In the genomic region with DNA sequence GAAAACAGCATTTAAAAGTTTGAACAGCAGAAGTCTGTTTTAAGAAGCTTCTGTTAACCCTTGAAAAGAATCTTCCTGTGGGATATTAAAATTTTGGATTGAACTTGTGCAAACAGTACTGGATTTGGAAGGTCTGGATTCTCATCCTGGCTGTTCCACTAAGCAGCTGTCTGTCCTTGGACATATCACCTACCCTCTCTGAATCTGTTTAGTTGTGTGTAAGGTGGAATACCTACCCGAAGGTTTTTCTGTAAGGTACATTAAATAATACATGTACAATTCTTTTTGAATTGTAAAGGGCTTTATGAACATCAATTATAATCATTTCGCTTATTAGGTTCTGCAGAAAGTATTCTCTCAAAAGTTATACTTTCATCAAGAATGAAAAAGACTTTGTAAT, we compare ENCODE assay signal across 8 cellular contexts. TPM values are rescaled to one million over a fixed set of nuclear protein-coding genes. Genes with fewer than 3 reads are reported as not detected.
DNase-seq lines count a peak whose midpoint lies in the region; ATAC-seq and TF ChIP-seq lines count a peak whose summit lies in the region.

No MANE protein-coding gene starts in this region.

- peak overlapping the region; percentile 86 for H3K9ac ChIP-seq in BLaER1

- no peak overlapping the region for H3K27ac Mint-ChIP-seq in nephron progenitor cell

- no peak for ATAC-seq in HG02938 (IDR thresholded peaks at IDR 0.05; ENCODE audit: unreplicated experiment)

- H4K20me1 ChIP-seq in BLaER1, result peaks cover 40% of the 10 kb centered on the region

- H3K4me3 Mint-ChIP-seq in nephron progenitor cell, result peak overlapping the region; percentile 95

- H3K4me3 ChIP-seq in BLaER1 (peak overlapping the region; percentile 80), MG63 (peak overlapping the region; percentile 82), choroid plexus epithelial cell (ENCODE audit: low read depth, low read length) (peak overlapping the region; percentile 80)

- TF ChIP-seq CTCF in choroid plexus epithelial cell (conservative IDR thresholded peaks at IDR 0.05; ENCODE audit: low read depth, low read length) (no peak), nephron progenitor cell (IDR thresholded peaks at IDR 0.05) (no peak)

- H3K27ac ChIP-seq in BLaER1, result peak overlapping the region; percentile 90

- peak overlapping the region; percentile 83 for H3K4me2 ChIP-seq in BLaER1

- H3K36me3 Mint-ChIP-seq in nephron progenitor cell (ENCODE audit: low read depth), result peaks cover 34% of the 10 kb centered on the region

- H3K27me3 ChIP-seq in BLaER1, result no peaks in the 10 kb centered on the region
- no peaks in the 10 kb centered on the region for H3K27me3 ChIP-seq in MG63

- DNase-seq in MG63, result no peak
- DNase-seq in choroid plexus epithelial cell (ENCODE audit: low read depth), result no peak
- no peak for DNase-seq in nephron progenitor cell
- DNase-seq in inferior parietal cortex (ENCODE audit: extremely low spot score), result no peak
- DNase-seq in T-helper 9 cell, result no peak
- no peak for DNase-seq in NCI-H146 (lab: John Stamatoyannopoulos, UW)

- no peaks in the 10 kb centered on the region for H3K9me3 ChIP-seq in BLaER1
- H3K9me3 ChIP-seq in MG63, result no peaks in the 10 kb centered on the region

- no peaks in the 10 kb centered on the region for H3K27me3 Mint-ChIP-seq in nephron progenitor cell (ENCODE audit: low read depth, poor library complexity)

- H3K9me3 Mint-ChIP-seq in nephron progenitor cell, result no peaks in the 10 kb centered on the region

- peaks cover 15% of the 10 kb centered on the region; the same call in 1 of the 2 replicates for H3K36me3 ChIP-seq in BLaER1
- H3K36me3 ChIP-seq in MG63, result peaks cover 18% of the 10 kb centered on the region

- peaks cover 41% of the 10 kb centered on the region for H3K4me1 Mint-ChIP-seq in nephron progenitor cell

- H3K4me1 ChIP-seq in BLaER1, result peaks cover 40% of the 10 kb centered on the region

RNA-seq across cellular contexts. Expression of a gene that starts 2.2 kb away (rescaled TPM):
- 20.0 and 25.8 TPM in 2 replicates for total RNA-seq in MG63 (2014; rRNA removed; shearing (Covaris generic); ENCODE audit: low replicate concordance)

RNA-seq across cellular contexts. Expression of a gene that starts 45.0 kb away (rescaled TPM):
- 13.1 and 28.5 TPM in 2 replicates for total RNA-seq in MG63 (2014; rRNA removed; shearing (Covaris generic); ENCODE audit: low replicate concordance)

RNA-seq across cellular contexts. Expression of a gene that starts 45.5 kb away (rescaled TPM):
- total RNA-seq in MG63 (2014; rRNA removed; shearing (Covaris generic); ENCODE audit: low replicate concordance), result 11.1 and 15.4 TPM in 2 replicates
